8 cellular contexts compared by ENCODE assay signal in genomic region chr5:16467363-16468219, GRCh38. TPM values are rescaled to one million over a fixed set of nuclear protein-coding genes. Genes with fewer than 3 reads are reported as not detected.
DNase-seq lines count a peak whose midpoint lies in the region; ATAC-seq, FAIRE-seq and TF ChIP-seq lines count a peak whose summit lies in the region.

No MANE protein-coding gene starts in this region.

- no peaks in the 10 kb centered on the region for H3K27me3 ChIP-seq in GM23338 (ENCODE audit: insufficient read depth)

- DNase-seq in GM23338 (ENCODE audit: low spot score) (no peak), LoVo (ENCODE audit: low spot score) (peak; percentile 19), nephron progenitor cell (no peak), GM19239 (ENCODE audit: insufficient read length, low spot score) (no peak), NCI-H1694 (lab: John Stamatoyannopoulos, UW) (no peak), NOMO-1 treated with dmso at 0.1 percent for 144 hours (lab: John Stamatoyannopoulos, UW; ENCODE audit: unreplicated experiment) (no peak)
- no peak for DNase-seq in central memory CD8-positive, alpha-beta T cell (ENCODE audit: low spot score in 2 of 2)

- H3K79me2 ChIP-seq in GM23338 (replicated peaks; ENCODE audit: insufficient read depth), result peaks cover 39% of the 10 kb centered on the region

- no peak overlapping the region; the same call in 1 of the 2 replicates for H3K4me3 ChIP-seq in GM23338

- H3K9me3 Mint-ChIP-seq in GM23338, result no peaks in the 10 kb centered on the region; the same call in 2 of the 3 replicates
- no peaks in the 10 kb centered on the region for H3K9me3 Mint-ChIP-seq in central memory CD8-positive, alpha-beta T cell
- no peaks in the 10 kb centered on the region for H3K9me3 Mint-ChIP-seq in nephron progenitor cell

- peaks cover 26% of the 10 kb centered on the region for H3K4me1 ChIP-seq in GM23338 (ENCODE audit: insufficient read depth)

- TF ChIP-seq CTCF in GM23338 (conservative IDR thresholded peaks at IDR 0.05; ENCODE audit: low read depth in 2 of 2) (no peak), nephron progenitor cell (IDR thresholded peaks at IDR 0.05) (no peak)

- H3K27me3 Mint-ChIP-seq in GM23338 (ENCODE audit: insufficient read depth, low read depth, poor library complexity) (peaks cover 13% of the 10 kb centered on the region), nephron progenitor cell (ENCODE audit: low read depth, poor library complexity) (no peaks in the 10 kb centered on the region)
- no peaks in the 10 kb centered on the region for H3K27me3 Mint-ChIP-seq in central memory CD8-positive, alpha-beta T cell

- no peak overlapping the region for H2AFZ ChIP-seq in GM23338

- no peaks in the 10 kb centered on the region for H3K9me2 ChIP-seq in GM23338 (ENCODE audit: insufficient read depth)

- no peak overlapping the region for H3K27ac ChIP-seq in GM23338 (ENCODE audit: low read depth)

- peaks cover 9% of the 10 kb centered on the region; the same call in 1 of the 2 replicates for H3K36me3 ChIP-seq in GM23338 (ENCODE audit: insufficient read depth)

- peaks cover 25% of the 10 kb centered on the region for H3K4me1 Mint-ChIP-seq in GM23338
- H3K4me1 Mint-ChIP-seq in central memory CD8-positive, alpha-beta T cell, result peaks cover 58% of the 10 kb centered on the region
- peaks cover 61% of the 10 kb centered on the region for H3K4me1 Mint-ChIP-seq in nephron progenitor cell

- FAIRE-seq in GM19239 (lab: Jason Lieb, UNC), result no peak

- no peak overlapping the region for H3K4me2 ChIP-seq in GM23338

- H3K36me3 Mint-ChIP-seq in GM23338 (ENCODE audit: low read depth) (peaks cover 12% of the 10 kb centered on the region), nephron progenitor cell (ENCODE audit: low read depth) (peaks cover 15% of the 10 kb centered on the region)
- peaks cover 32% of the 10 kb centered on the region for H3K36me3 Mint-ChIP-seq in central memory CD8-positive, alpha-beta T cell (ENCODE audit: insufficient read depth)

- H3F3A ChIP-seq in GM23338 (replicated peaks; ENCODE audit: low read depth), result no peaks in the 10 kb centered on the region

- no peak overlapping the region for H3K27ac Mint-ChIP-seq in GM23338
- H3K27ac Mint-ChIP-seq in central memory CD8-positive, alpha-beta T cell (ENCODE audit: low read depth), result peak overlapping the region; percentile 87
- no peak overlapping the region for H3K27ac Mint-ChIP-seq in nephron progenitor cell

- ATAC-seq in GM18508 (IDR thresholded peaks at IDR 0.05; ENCODE audit: insufficient read depth, unreplicated experiment) (peak; percentile 88), GM23338 (no peak)
- no peak for ATAC-seq in central memory CD8-positive, alpha-beta T cell (replicated peaks; ENCODE audit: extremely low read depth, poor library complexity, severe bottlenecking)

- peak overlapping the region; percentile 99 for H3K4me3 Mint-ChIP-seq in GM23338
- peak overlapping the region; percentile 99 for H3K4me3 Mint-ChIP-seq in central memory CD8-positive, alpha-beta T cell
- peak overlapping the region; percentile 99 for H3K4me3 Mint-ChIP-seq in nephron progenitor cell

- peaks cover 5% of the 10 kb centered on the region for H4K20me1 ChIP-seq in GM23338 (replicated peaks; ENCODE audit: insufficient read depth)

TF ChIP-seq in GM23338, 12 proteins besides CTCF, POLR2A, EP300 and RAD21:
- TF ChIP-seq ZNF331 (CRISPR knock-in tag; IDR thresholded peaks at IDR 0.05; ENCODE audit: low read depth), result no peak
- TF ChIP-seq ZNF114 (CRISPR knock-in tag; IDR thresholded peaks at IDR 0.05), result no peak
- no peak for TF ChIP-seq NANOG (IDR thresholded peaks at IDR 0.05; ENCODE audit: borderline replicate concordance)
- no peak for TF ChIP-seq JUNB (IDR thresholded peaks at IDR 0.05; ENCODE audit: unreplicated experiment)
- TF ChIP-seq ETS1 (IDR thresholded peaks at IDR 0.05), result no peak
- no peak for TF ChIP-seq POLR2AphosphoS5 (IDR thresholded peaks at IDR 0.05; ENCODE audit: low read depth)
- no peak for TF ChIP-seq CREB1 (CRISPR knock-in tag; IDR thresholded peaks at IDR 0.05; ENCODE audit: low read depth)
- TF ChIP-seq EZH2phosphoT487 (IDR thresholded peaks at IDR 0.05; ENCODE audit: unreplicated experiment), result no peak
- TF ChIP-seq STAT1 (IDR thresholded peaks at IDR 0.05; ENCODE audit: unreplicated experiment), result no peak
- no peak for TF ChIP-seq REST (IDR thresholded peaks at IDR 0.05; ENCODE audit: unreplicated experiment)
- no peak for TF ChIP-seq EZH2 (IDR thresholded peaks at IDR 0.05; ENCODE audit: low read depth, unreplicated experiment)

RNA-seq across cellular contexts. Expression of gene ZNF622, which starts 2.0 kb away (rescaled TPM):
- total RNA-seq in GM23338 (2014; rRNA removed; shearing (Covaris generic)), result 26.8 and 30.7 TPM in 2 replicates
- polyA plus RNA-seq in GM23338 (2016; fragmentation: Nextera tagmentation; extraction: Ambion mirVana), result 18.8 and 20.1 TPM in 2 replicates
